ENCODE assay signal across 23 cellular contexts in genomic region chr4:153725811-153726154, GRCh38. TPM values are rescaled to one million over a fixed set of nuclear protein-coding genes. Genes with fewer than 3 reads are reported as not detected.
"Had no signal": no experiment of that assay in that cellular context is flagged by ENCODE, and none has a peak within 500 bp of the region (broad histone marks: within the 10 kb centered on the region; RNA-seq: fewer than 3 reads in every experiment).

No MANE protein-coding gene starts in this region.

- H3K4me2 ChIP-seq: KMS-11, SK-N-SH had no signal

- H3K9ac ChIP-seq: KMS-11, SK-N-SH had no signal

- H3K9me2 ChIP-seq: SK-N-SH had no signal

- H3K4me3 ChIP-seq: K562 had no signal

- H3K27ac ChIP-seq: KMS-11, RWPE1 had no signal

- DNase-seq: MM.1S, NCI-H1092 treated with DMSO at 0.1 percent for 48 hours, NCI-H1436, NCI-H187, NCI-H2029, NCI-H2081 treated with DMSO at 0.1 percent for 48 hours, NCI-H2171, NCI-H226, NCI-H446, NCI-H510A, NCI-H524 treated with DMSO at 0.1 percent for 48 hours, NCI-H69, NCI-H774, PC-3, SHP77, SK-N-SH, SW 1271 had no signal

- H3K9me3 ChIP-seq: SK-N-SH had no signal

- ATAC-seq: K562, Panc1, PC-3 had no signal

RNA-seq across cellular contexts. Expression of gene RNF175, which starts 34.0 kb away (rescaled TPM):
- total RNA-seq: HT-29, K562, PC-3 had no signal
- polyA plus RNA-seq: IgD-negative memory B cell, K562 had no signal

RNA-seq across cellular contexts. Expression of gene TLR2, which starts 41.7 kb away (rescaled TPM):
- total RNA-seq: HT-29 had no signal
- polyA plus RNA-seq: K562 had no signal
